10 cellular contexts compared by ENCODE assay signal in the genomic region with DNA sequence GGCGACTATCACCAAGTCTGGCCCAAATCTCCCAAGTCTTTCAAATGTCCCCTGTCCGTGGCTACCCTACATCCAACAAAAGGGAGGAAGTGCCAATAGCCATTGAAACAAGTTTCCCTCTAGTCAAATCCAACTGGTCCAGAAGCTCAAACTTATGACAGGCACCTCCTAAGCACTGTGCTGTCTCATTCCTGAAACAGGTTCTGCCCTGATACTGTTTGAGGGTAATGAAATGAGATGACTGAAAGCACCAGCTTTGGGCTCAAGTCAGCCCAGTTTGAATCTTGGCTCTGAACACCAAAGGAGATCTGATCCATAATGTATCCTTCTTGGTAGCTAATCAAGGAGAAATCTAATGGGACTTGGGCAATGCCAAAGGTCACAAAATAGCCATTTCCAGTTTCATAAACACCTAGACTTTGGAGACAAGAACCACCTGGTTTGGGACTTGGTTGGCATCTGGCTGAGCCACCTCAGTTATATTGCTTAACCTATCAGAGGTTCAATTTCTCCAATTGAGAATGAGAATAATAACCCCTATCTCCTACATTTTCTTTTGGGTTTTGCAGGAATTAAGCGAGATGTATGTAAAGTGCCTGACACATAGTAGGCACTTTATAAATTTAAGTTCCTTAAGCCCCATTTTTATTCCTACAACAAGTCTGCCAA. TPM values are rescaled to one million over a fixed set of nuclear protein-coding genes. Genes with fewer than 3 reads are reported as not detected.
DNase-seq lines count a peak whose midpoint lies in the region; ATAC-seq and TF ChIP-seq lines count a peak whose summit lies in the region.
"Had no signal": no experiment of that assay in that cellular context is flagged by ENCODE, and none has a peak within 500 bp of the region (broad histone marks: within the 10 kb centered on the region; RNA-seq: fewer than 3 reads in every experiment).

No MANE protein-coding gene starts in this region.

- no peak for TF ChIP-seq CTCF in CD8-positive, alpha-beta T cell (IDR thresholded peaks at IDR 0.05)
- TF ChIP-seq CTCF in OCI-LY1 (IDR thresholded peaks at IDR 0.05; ENCODE audit: low read length) (no peak), coronary artery (IDR thresholded peaks at IDR 0.05) (no peak), parathyroid adenoma (IDR thresholded peaks at IDR 0.05) (no peak)

- H3K4me1 Mint-ChIP-seq in CD8-positive, alpha-beta T cell (ENCODE audit: low read depth) = peaks cover 7% of the 10 kb centered on the region

- H4K20me1 ChIP-seq in OCI-LY1 (ENCODE audit: insufficient read depth, low read length) = no peaks in the 10 kb centered on the region

- H3K36me3 Mint-ChIP-seq in CD8-positive, alpha-beta T cell = no peaks in the 10 kb centered on the region

- no peaks in the 10 kb centered on the region for H3K9me3 Mint-ChIP-seq in CD8-positive, alpha-beta T cell

- H3F3A ChIP-seq in OCI-LY1 (ENCODE audit: insufficient read depth, low read length) = no peaks in the 10 kb centered on the region

- CTCF ChIA-PET in CD8-positive, alpha-beta T cell (lab: Charles Lee) = interaction anchor here (0.6 to 3.4 kb wide), 6 partner anchors 15 to 573 kb away, joined by 3 to 23 read pairs (median 3); no protein-coding TSS in a partner anchor

- H3K9ac ChIP-seq in OCI-LY1 (ENCODE audit: low read length) = no peak overlapping the region; the same call in 1 of the 2 replicates
- no peak overlapping the region for H3K9ac ChIP-seq in parathyroid adenoma

- H3K79me2 ChIP-seq in OCI-LY1 (ENCODE audit: insufficient read depth, low read length) (no peaks in the 10 kb centered on the region), parathyroid adenoma (no peaks in the 10 kb centered on the region)

- intact Hi-C loops in CD8-positive, alpha-beta T cell (cut with DNase I, micrococcal nuclease) = loop anchor here in 1 of 2 experiments (5.0 kb wide), 1 partner anchor 1050 kb away; no protein-coding TSS in a partner anchor

- H3K4me3 ChIP-seq in CD8-positive, alpha-beta T cell (ENCODE audit: low read depth, low read length) = peak overlapping the region; percentile 46
- H3K4me3 ChIP-seq in OCI-LY1 (ENCODE audit: low read depth, low read length, poor library complexity, severe bottlenecking) (peak overlapping the region; percentile 31), coronary artery (peak overlapping the region; percentile 64), parathyroid adenoma (ENCODE audit: low read depth, low read length) (no peak overlapping the region)

- no peaks in the 10 kb centered on the region for H3K9me2 ChIP-seq in OCI-LY1 (ENCODE audit: low read depth, low read length)

- POLR2A ChIA-PET in CD8-positive, alpha-beta T cell (lab: Charles Lee) = interaction anchor here (1.1 to 2.1 kb wide), 3 partner anchors 17 to 116 kb away, joined by 3 to 6 read pairs (median 3); no protein-coding TSS in a partner anchor

- no peak overlapping the region for H2AFZ ChIP-seq in OCI-LY1 (ENCODE audit: low read length)
- H2AFZ ChIP-seq in parathyroid adenoma = peak overlapping the region; percentile 76

- peak overlapping the region; percentile 43 for H3K27ac ChIP-seq in CD8-positive, alpha-beta T cell (ENCODE audit: low read depth, low read length)
- H3K27ac ChIP-seq in OCI-LY1 (ENCODE audit: low read depth, low read length, poor library complexity, severe bottlenecking) = no peak overlapping the region
- no peak overlapping the region for H3K27ac ChIP-seq in coronary artery
- H3K27ac ChIP-seq in parathyroid adenoma = no peak overlapping the region

- H3K27me3 ChIP-seq in CD8-positive, alpha-beta T cell (ENCODE audit: insufficient read depth, low read length) = no peaks in the 10 kb centered on the region
- no peaks in the 10 kb centered on the region for H3K27me3 ChIP-seq in OCI-LY1 (ENCODE audit: insufficient read depth, low read length)
- H3K27me3 ChIP-seq in parathyroid adenoma (ENCODE audit: control insufficient read depth, insufficient read depth, low read length) = no peaks in the 10 kb centered on the region
- H3K27me3 ChIP-seq: stomach had no signal

- no peaks in the 10 kb centered on the region for H3K4me1 ChIP-seq in CD8-positive, alpha-beta T cell (ENCODE audit: insufficient read depth, low read length)
- no peaks in the 10 kb centered on the region for H3K4me1 ChIP-seq in OCI-LY1 (ENCODE audit: insufficient read depth, low read length, severe bottlenecking)
- no peaks in the 10 kb centered on the region for H3K4me1 ChIP-seq in parathyroid adenoma

- DNase-seq in CD8-positive, alpha-beta T cell = no peak
- DNase-seq in coronary artery (ENCODE audit: low spot score) = no peak
- no peak for DNase-seq in occipital lobe (lab: John Stamatoyannopoulos, UW)
- DNase-seq in NCI-H1092 treated with DMSO at 0.1 percent for 48 hours (lab: John Stamatoyannopoulos, UW) = no peak
- DNase-seq: cortex of kidney, stomach, SW 1271 had no signal

- peak overlapping the region; percentile 79 for H3K4me3 Mint-ChIP-seq in CD8-positive, alpha-beta T cell

- peak overlapping the region; percentile 32 for H3K27ac Mint-ChIP-seq in CD8-positive, alpha-beta T cell

- no peaks in the 10 kb centered on the region for H3K9me3 ChIP-seq in CD8-positive, alpha-beta T cell (ENCODE audit: low read length)
- H3K9me3 ChIP-seq in OCI-LY1 (ENCODE audit: low read length) (no peaks in the 10 kb centered on the region), parathyroid adenoma (ENCODE audit: control insufficient read depth, low read length) (no peaks in the 10 kb centered on the region)
- H3K9me3 ChIP-seq: stomach had no signal

- H3K27me3 Mint-ChIP-seq in CD8-positive, alpha-beta T cell (ENCODE audit: low read depth) = peaks cover 2% of the 10 kb centered on the region

- no peak for ATAC-seq in CD8-positive, alpha-beta T cell
- no peak for ATAC-seq in HG03159 (IDR thresholded peaks at IDR 0.05; ENCODE audit: unreplicated experiment)

- H3K4me2 ChIP-seq in OCI-LY1 (ENCODE audit: low read length) (peak overlapping the region; percentile 40; the same call in 1 of the 2 replicates), parathyroid adenoma (ENCODE audit: low read length) (no peak overlapping the region)

- H3K36me3 ChIP-seq in CD8-positive, alpha-beta T cell (ENCODE audit: insufficient read depth, low read length) = no peaks in the 10 kb centered on the region
- H3K36me3 ChIP-seq in OCI-LY1 (ENCODE audit: insufficient read depth, low read length) (no peaks in the 10 kb centered on the region; the same call in 1 of the 2 replicates), parathyroid adenoma (ENCODE audit: control insufficient read depth, insufficient read depth, low read length) (no peaks in the 10 kb centered on the region)
- H3K36me3 ChIP-seq: stomach had no signal

RNA-seq across cellular contexts. Expression of a gene that starts 34.7 kb away (rescaled TPM):
- 10 to 100 TPM; 17.5 to 18.4 TPM for total RNA-seq in CD8-positive, alpha-beta T cell
- 27.6 TPM for total RNA-seq in occipital lobe
